1 cellular context compared by ENCODE assay signal in genomic region chr5:156922207-156922792, GRCh38.
TF ChIP-seq lines count a peak whose summit lies in the region.

No MANE protein-coding gene starts in this region.

TF ChIP-seq in GM12878, 131 proteins besides CTCF, POLR2A, EP300 and RAD21 (continued from another document and continues in another):
- TF ChIP-seq CUX1 (IDR thresholded peaks at IDR 0.05; ENCODE audit: insufficient replicate concordance, low read depth, low read length) (peak; percentile 79), SP1 (IDR thresholded peaks at IDR 0.05; ENCODE audit: low read depth, low read length) (no peak), SIN3A (IDR thresholded peaks at IDR 0.05; ENCODE audit: low read depth, low read length) (0 out of 2 replicates have a peak, but pooled peaks have one; percentile 37), HCFC1 (IDR thresholded peaks at IDR 0.05; ENCODE audit: low read length) (no peak), EZH2 (IDR thresholded peaks at IDR 0.05; ENCODE audit: borderline replicate concordance, control insufficient read depth, low read depth, low read length) (no peak), NR2C1 (IDR thresholded peaks at IDR 0.05) (no peak), IKZF2 (IDR thresholded peaks at IDR 0.05) (peak; percentile 81 to 84), SKIL (IDR thresholded peaks at IDR 0.05; ENCODE audit: low read depth, poor library complexity, severe bottlenecking) (peak; percentile 59), MAX (IDR thresholded peaks at IDR 0.05; ENCODE audit: low read depth, low read length) (no peak), CREB1 (IDR thresholded peaks at IDR 0.05; ENCODE audit: low read depth) (peak; percentile 77), GABPA (IDR thresholded peaks at IDR 0.05; ENCODE audit: low read depth) (no peak), ZBED1 (IDR thresholded peaks at IDR 0.05; ENCODE audit: borderline replicate concordance) (no peak), TBL1XR1 (IDR thresholded peaks at IDR 0.05; ENCODE audit: low read depth, low read length) (no peak), BHLHE40 (IDR thresholded peaks at IDR 0.05; ENCODE audit: borderline replicate concordance in 1 of 2, low read depth in 2 of 2, low read length in 1 of 2) (peak; percentile 70 to 75; a peak in 3 of 4 replicates), BACH1 (IDR thresholded peaks at IDR 0.05; ENCODE audit: borderline replicate concordance) (no peak), ASH2L (IDR thresholded peaks at IDR 0.05; ENCODE audit: borderline replicate concordance, low read depth) (no peak), MYC (IDR thresholded peaks at IDR 0.05; ENCODE audit: insufficient read depth, insufficient read length, insufficient replicate concordance, low read length, severe bottlenecking) (no peak), ZNF217 (IDR thresholded peaks at IDR 0.05) (no peak), YBX1 (IDR thresholded peaks at IDR 0.05) (no peak), EGR1 (IDR thresholded peaks at IDR 0.05; ENCODE audit: borderline replicate concordance in 1 of 2, low read depth in 2 of 2, low read length in 2 of 2) (no peak), POLR2AphosphoS5 (IDR thresholded peaks at IDR 0.05; ENCODE audit: low read length) (peak; percentile 75; the same call in 1 of the 2 replicates), CBX3 (IDR thresholded peaks at IDR 0.05; ENCODE audit: borderline replicate concordance, low read depth) (no peak), SUPT20H (IDR thresholded peaks at IDR 0.05; ENCODE audit: borderline replicate concordance, control insufficient read depth, low read depth, low read length) (no peak), NKRF (conservative IDR thresholded peaks at IDR 0.05) (0 out of 2 replicates have a peak, but pooled peaks have one; percentile 10), HDAC2 (IDR thresholded peaks at IDR 0.05) (no peak), KAT2A (conservative IDR thresholded peaks at IDR 0.05; ENCODE audit: control insufficient read depth, low read depth, low read length) (no peak), MXI1 (IDR thresholded peaks at IDR 0.05; ENCODE audit: low read depth, low read length) (no peak)
- TF ChIP-seq, protein P1, sequence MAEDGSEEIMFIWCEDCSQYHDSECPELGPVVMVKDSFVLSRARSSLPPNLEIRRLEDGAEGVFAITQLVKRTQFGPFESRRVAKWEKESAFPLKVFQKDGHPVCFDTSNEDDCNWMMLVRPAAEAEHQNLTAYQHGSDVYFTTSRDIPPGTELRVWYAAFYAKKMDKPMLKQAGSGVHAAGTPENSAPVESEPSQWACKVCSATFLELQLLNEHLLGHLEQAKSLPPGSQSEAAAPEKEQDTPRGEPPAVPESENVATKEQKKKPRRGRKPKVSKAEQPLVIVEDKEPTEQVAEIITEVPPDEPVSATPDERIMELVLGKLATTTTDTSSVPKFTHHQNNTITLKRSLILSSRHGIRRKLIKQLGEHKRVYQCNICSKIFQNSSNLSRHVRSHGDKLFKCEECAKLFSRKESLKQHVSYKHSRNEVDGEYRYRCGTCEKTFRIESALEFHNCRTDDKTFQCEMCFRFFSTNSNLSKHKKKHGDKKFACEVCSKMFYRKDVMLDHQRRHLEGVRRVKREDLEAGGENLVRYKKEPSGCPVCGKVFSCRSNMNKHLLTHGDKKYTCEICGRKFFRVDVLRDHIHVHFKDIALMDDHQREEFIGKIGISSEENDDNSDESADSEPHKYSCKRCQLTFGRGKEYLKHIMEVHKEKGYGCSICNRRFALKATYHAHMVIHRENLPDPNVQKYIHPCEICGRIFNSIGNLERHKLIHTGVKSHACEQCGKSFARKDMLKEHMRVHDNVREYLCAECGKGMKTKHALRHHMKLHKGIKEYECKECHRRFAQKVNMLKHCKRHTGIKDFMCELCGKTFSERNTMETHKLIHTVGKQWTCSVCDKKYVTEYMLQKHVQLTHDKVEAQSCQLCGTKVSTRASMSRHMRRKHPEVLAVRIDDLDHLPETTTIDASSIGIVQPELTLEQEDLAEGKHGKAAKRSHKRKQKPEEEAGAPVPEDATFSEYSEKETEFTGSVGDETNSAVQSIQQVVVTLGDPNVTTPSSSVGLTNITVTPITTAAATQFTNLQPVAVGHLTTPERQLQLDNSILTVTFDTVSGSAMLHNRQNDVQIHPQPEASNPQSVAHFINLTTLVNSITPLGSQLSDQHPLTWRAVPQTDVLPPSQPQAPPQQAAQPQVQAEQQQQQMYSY (CRISPR knock-in tag; IDR thresholded peaks at IDR 0.05) = no peak
- TF ChIP-seq, protein P2, sequence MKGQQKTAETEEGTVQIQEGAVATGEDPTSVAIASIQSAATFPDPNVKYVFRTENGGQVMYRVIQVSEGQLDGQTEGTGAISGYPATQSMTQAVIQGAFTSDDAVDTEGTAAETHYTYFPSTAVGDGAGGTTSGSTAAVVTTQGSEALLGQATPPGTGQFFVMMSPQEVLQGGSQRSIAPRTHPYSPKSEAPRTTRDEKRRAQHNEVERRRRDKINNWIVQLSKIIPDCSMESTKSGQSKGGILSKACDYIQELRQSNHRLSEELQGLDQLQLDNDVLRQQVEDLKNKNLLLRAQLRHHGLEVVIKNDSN (IDR thresholded peaks at IDR 0.05; ENCODE audit: borderline replicate concordance, extremely low read length, insufficient read depth, low read depth, low read length) = peak; percentile 32
- TF ChIP-seq, protein P3, sequence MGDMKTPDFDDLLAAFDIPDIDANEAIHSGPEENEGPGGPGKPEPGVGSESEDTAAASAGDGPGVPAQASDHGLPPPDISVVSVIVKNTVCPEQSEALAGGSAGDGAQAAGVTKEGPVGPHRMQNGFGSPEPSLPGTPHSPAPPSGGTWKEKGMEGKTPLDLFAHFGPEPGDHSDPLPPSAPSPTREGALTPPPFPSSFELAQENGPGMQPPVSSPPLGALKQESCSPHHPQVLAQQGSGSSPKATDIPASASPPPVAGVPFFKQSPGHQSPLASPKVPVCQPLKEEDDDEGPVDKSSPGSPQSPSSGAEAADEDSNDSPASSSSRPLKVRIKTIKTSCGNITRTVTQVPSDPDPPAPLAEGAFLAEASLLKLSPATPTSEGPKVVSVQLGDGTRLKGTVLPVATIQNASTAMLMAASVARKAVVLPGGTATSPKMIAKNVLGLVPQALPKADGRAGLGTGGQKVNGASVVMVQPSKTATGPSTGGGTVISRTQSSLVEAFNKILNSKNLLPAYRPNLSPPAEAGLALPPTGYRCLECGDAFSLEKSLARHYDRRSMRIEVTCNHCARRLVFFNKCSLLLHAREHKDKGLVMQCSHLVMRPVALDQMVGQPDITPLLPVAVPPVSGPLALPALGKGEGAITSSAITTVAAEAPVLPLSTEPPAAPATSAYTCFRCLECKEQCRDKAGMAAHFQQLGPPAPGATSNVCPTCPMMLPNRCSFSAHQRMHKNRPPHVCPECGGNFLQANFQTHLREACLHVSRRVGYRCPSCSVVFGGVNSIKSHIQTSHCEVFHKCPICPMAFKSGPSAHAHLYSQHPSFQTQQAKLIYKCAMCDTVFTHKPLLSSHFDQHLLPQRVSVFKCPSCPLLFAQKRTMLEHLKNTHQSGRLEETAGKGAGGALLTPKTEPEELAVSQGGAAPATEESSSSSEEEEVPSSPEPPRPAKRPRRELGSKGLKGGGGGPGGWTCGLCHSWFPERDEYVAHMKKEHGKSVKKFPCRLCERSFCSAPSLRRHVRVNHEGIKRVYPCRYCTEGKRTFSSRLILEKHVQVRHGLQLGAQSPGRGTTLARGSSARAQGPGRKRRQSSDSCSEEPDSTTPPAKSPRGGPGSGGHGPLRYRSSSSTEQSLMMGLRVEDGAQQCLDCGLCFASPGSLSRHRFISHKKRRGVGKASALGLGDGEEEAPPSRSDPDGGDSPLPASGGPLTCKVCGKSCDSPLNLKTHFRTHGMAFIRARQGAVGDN (IDR thresholded peaks at IDR 0.05) = no peak
- TF ChIP-seq, protein P4, sequence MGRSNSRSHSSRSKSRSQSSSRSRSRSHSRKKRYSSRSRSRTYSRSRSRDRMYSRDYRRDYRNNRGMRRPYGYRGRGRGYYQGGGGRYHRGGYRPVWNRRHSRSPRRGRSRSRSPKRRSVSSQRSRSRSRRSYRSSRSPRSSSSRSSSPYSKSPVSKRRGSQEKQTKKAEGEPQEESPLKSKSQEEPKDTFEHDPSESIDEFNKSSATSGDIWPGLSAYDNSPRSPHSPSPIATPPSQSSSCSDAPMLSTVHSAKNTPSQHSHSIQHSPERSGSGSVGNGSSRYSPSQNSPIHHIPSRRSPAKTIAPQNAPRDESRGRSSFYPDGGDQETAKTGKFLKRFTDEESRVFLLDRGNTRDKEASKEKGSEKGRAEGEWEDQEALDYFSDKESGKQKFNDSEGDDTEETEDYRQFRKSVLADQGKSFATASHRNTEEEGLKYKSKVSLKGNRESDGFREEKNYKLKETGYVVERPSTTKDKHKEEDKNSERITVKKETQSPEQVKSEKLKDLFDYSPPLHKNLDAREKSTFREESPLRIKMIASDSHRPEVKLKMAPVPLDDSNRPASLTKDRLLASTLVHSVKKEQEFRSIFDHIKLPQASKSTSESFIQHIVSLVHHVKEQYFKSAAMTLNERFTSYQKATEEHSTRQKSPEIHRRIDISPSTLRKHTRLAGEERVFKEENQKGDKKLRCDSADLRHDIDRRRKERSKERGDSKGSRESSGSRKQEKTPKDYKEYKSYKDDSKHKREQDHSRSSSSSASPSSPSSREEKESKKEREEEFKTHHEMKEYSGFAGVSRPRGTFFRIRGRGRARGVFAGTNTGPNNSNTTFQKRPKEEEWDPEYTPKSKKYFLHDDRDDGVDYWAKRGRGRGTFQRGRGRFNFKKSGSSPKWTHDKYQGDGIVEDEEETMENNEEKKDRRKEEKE (IDR thresholded peaks at IDR 0.05) = no peak
